Comparison of ENCODE assay signal across 1 cellular context in the genomic region with DNA sequence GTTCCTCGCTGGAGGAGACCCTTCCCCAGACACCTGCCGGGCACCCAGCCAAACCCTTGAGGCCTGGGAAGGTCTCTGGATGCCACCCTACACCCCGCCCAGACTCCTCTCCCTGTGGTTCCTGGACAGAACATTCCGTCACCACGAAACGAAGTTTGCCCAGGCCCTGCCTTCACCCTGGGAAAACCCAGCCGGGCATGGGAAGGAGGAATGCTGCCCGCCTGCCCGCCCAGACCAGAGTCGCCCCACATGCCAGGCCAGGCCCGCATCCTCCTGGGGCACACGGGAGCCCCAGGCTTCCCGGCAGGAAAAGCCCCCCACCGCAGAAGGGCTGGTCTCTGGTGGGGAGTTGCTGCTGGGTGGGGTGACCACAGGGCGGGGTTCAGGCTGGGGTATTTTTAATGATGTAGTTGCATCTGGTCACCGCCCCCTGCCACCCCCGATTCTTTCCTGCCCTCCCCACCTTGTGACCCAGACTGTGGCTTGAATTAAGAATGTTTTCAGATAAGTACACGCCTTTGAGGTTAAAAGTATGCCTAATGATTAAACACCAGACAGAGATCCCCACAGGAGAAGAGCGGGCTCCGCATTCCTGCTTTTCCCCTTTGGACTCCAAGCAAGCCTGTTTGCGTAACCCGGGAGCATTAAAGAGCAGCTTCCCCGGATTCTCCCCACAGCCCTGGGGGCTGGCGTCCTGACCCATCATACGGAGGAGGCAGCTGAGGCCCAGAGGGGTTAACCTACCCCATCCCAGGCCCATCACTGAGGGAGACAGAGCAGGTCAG.
TF ChIP-seq lines count a peak whose summit lies in the region.

No MANE protein-coding gene starts in this region.

TF ChIP-seq in GM23338, 12 proteins besides CTCF, POLR2A, EP300 and RAD21 (continued from another document):
- TF ChIP-seq, protein P1, sequence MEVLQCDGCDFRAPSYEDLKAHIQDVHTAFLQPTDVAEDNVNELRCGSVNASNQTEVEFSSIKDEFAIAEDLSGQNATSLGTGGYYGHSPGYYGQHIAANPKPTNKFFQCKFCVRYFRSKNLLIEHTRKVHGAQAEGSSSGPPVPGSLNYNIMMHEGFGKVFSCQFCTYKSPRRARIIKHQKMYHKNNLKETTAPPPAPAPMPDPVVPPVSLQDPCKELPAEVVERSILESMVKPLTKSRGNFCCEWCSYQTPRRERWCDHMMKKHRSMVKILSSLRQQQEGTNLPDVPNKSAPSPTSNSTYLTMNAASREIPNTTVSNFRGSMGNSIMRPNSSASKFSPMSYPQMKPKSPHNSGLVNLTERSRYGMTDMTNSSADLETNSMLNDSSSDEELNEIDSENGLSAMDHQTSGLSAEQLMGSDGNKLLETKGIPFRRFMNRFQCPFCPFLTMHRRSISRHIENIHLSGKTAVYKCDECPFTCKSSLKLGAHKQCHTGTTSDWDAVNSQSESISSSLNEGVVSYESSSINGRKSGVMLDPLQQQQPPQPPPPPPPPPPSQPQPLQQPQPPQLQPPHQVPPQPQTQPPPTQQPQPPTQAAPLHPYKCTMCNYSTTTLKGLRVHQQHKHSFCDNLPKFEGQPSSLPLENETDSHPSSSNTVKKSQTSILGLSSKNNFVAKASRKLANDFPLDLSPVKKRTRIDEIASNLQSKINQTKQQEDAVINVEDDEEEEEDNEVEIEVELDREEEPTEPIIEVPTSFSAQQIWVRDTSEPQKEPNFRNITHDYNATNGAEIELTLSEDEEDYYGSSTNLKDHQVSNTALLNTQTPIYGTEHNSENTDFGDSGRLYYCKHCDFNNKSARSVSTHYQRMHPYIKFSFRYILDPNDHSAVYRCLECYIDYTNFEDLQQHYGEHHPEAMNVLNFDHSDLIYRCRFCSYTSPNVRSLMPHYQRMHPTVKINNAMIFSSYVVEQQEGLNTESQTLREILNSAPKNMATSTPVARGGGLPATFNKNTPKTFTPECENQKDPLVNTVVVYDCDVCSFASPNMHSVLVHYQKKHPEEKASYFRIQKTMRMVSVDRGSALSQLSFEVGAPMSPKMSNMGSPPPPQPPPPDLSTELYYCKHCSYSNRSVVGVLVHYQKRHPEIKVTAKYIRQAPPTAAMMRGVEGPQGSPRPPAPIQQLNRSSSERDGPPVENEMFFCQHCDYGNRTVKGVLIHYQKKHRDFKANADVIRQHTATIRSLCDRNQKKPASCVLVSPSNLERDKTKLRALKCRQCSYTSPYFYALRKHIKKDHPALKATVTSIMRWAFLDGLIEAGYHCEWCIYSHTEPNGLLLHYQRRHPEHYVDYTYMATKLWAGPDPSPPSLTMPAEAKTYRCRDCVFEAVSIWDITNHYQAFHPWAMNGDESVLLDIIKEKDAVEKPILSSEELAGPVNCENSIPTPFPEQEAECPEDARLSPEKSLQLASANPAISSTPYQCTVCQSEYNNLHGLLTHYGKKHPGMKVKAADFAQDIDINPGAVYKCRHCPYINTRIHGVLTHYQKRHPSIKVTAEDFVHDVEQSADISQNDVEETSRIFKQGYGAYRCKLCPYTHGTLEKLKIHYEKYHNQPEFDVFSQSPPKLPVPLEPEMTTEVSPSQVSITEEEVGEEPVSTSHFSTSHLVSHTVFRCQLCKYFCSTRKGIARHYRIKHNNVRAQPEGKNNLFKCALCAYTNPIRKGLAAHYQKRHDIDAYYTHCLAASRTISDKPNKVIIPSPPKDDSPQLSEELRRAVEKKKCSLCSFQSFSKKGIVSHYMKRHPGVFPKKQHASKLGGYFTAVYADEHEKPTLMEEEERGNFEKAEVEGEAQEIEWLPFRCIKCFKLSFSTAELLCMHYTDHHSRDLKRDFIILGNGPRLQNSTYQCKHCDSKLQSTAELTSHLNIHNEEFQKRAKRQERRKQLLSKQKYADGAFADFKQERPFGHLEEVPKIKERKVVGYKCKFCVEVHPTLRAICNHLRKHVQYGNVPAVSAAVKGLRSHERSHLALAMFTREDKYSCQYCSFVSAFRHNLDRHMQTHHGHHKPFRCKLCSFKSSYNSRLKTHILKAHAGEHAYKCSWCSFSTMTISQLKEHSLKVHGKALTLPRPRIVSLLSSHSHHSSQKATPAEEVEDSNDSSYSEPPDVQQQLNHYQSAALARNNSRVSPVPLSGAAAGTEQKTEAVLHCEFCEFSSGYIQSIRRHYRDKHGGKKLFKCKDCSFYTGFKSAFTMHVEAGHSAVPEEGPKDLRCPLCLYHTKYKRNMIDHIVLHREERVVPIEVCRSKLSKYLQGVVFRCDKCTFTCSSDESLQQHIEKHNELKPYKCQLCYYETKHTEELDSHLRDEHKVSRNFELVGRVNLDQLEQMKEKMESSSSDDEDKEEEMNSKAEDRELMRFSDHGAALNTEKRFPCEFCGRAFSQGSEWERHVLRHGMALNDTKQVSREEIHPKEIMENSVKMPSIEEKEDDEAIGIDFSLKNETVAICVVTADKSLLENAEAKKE (CRISPR knock-in tag; IDR thresholded peaks at IDR 0.05): no peak
- TF ChIP-seq ZNF114 (CRISPR knock-in tag; IDR thresholded peaks at IDR 0.05) (no peak), CREB1 (CRISPR knock-in tag; IDR thresholded peaks at IDR 0.05; ENCODE audit: low read depth) (no peak), NANOG (IDR thresholded peaks at IDR 0.05; ENCODE audit: borderline replicate concordance) (no peak), ZNF331 (CRISPR knock-in tag; IDR thresholded peaks at IDR 0.05; ENCODE audit: low read depth) (no peak)
- TF ChIP-seq, protein P2, sequence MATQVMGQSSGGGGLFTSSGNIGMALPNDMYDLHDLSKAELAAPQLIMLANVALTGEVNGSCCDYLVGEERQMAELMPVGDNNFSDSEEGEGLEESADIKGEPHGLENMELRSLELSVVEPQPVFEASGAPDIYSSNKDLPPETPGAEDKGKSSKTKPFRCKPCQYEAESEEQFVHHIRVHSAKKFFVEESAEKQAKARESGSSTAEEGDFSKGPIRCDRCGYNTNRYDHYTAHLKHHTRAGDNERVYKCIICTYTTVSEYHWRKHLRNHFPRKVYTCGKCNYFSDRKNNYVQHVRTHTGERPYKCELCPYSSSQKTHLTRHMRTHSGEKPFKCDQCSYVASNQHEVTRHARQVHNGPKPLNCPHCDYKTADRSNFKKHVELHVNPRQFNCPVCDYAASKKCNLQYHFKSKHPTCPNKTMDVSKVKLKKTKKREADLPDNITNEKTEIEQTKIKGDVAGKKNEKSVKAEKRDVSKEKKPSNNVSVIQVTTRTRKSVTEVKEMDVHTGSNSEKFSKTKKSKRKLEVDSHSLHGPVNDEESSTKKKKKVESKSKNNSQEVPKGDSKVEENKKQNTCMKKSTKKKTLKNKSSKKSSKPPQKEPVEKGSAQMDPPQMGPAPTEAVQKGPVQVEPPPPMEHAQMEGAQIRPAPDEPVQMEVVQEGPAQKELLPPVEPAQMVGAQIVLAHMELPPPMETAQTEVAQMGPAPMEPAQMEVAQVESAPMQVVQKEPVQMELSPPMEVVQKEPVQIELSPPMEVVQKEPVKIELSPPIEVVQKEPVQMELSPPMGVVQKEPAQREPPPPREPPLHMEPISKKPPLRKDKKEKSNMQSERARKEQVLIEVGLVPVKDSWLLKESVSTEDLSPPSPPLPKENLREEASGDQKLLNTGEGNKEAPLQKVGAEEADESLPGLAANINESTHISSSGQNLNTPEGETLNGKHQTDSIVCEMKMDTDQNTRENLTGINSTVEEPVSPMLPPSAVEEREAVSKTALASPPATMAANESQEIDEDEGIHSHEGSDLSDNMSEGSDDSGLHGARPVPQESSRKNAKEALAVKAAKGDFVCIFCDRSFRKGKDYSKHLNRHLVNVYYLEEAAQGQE (IDR thresholded peaks at IDR 0.05; ENCODE audit: unreplicated experiment): no peak
